In genomic region chr2:62292190-62292589, GRCh38 we compare ENCODE assay signal across 1 cellular context.
TF ChIP-seq lines count a peak whose summit lies in the region.

No MANE protein-coding gene starts in this region.

TF ChIP-seq in HepG2, 621 proteins besides CTCF, POLR2A, EP300 and RAD21 (continued from another document and continues in another):
- TF ChIP-seq, protein P1, sequence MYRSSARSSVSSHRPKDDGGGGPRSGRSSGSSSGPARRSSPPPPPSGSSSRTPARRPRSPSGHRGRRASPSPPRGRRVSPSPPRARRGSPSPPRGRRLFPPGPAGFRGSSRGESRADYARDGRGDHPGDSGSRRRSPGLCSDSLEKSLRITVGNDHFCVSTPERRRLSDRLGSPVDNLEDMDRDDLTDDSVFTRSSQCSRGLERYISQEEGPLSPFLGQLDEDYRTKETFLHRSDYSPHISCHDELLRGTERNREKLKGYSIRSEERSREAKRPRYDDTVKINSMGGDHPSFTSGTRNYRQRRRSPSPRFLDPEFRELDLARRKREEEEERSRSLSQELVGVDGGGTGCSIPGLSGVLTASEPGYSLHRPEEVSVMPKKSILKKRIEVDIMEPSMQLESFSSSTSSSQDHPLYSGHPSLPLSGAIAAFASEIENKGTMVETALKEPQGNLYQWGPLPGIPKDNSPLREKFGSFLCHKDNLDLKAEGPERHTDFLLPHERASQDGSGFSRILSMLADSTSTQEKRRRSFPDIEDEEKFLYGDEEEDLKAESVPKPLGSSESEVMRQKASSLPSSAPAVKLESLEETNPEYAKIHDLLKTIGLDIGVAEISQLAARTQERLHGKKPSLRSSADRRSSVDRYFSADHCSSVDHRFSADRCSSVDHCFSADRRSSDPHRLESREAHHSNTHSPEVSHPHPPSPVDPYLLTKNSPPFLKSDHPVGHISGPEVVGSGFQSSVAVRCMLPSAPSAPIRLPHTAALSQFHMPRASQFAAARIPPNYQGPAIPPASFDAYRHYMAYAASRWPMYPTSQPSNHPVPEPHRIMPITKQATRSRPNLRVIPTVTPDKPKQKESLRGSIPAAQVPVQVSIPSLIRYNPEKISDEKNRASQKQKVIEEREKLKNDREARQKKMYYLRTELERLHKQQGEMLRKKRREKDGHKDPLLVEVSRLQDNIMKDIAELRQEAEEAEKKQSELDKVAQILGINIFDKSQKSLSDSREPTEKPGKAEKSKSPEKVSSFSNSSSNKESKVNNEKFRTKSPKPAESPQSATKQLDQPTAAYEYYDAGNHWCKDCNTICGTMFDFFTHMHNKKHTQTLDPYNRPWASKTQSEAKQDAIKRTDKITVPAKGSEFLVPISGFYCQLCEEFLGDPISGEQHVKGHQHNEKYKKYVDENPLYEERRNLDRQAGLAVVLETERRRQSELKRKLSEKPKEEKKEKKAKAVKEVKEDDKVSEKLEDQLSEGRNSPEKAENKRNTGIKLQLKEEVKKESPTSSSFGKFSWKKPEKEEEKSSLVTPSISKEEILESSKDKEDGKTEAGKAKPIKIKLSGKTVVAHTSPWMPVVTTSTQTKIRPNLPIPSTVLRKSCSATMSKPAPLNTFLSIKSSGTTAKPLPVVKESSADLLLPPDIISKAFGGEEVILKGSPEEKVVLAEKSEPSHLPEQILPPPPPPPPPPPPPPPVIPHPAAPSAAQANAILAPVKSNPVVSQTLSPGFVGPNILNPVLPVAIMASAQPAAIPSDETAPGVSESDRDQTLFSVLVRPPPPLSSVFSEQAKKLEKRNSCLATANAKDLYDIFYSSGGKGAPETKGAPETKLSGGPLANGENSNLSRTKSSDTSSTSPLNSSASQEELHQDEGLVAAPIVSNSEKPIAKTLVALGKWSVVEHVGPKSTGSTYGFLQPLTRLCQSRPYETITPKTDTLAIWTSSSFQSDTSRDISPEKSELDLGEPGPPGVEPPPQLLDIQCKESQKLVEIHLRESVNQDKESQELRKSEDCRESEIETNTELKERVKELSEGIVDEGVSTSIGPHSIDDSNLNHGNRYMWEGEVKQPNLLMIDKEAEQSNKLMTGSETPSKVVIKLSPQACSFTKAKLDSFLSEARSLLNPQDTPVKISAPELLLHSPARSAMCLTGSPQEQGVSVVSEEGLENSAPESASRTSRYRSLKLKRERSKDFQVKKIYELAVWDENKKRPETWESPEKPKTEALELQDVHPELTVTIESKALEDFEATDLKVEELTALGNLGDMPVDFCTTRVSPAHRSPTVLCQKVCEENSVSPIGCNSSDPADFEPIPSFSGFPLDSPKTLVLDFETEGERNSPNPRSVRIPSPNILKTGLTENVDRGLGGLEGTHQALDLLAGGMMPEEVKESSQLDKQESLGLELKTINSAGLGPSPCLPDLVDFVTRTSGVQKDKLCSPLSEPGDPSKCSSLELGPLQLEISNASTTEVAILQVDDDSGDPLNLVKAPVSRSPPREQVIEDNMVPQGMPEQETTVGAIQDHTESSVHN (CRISPR knock-in tag; IDR thresholded peaks at IDR 0.05), result no peak
- TF ChIP-seq GATAD2A (CRISPR knock-in tag; IDR thresholded peaks at IDR 0.05) (peak; percentile 29; the same call in 1 of the 2 replicates), SP4 (CRISPR knock-in tag; IDR thresholded peaks at IDR 0.05) (no peak), FOXC1 (CRISPR knock-in tag; IDR thresholded peaks at IDR 0.05; ENCODE audit: borderline replicate concordance) (no peak), HIVEP1 (CRISPR knock-in tag; IDR thresholded peaks at IDR 0.05) (no peak), SP5 (CRISPR knock-in tag; IDR thresholded peaks at IDR 0.05; ENCODE audit: borderline replicate concordance, low read depth) (no peak), ZNF775 (CRISPR knock-in tag; IDR thresholded peaks at IDR 0.05; ENCODE audit: borderline replicate concordance) (no peak), ZSCAN25 (CRISPR knock-in tag; IDR thresholded peaks at IDR 0.05) (no peak), TBX2 (CRISPR knock-in tag; IDR thresholded peaks at IDR 0.05; ENCODE audit: borderline replicate concordance) (0 out of 2 replicates have a peak, but pooled peaks have one; percentile 27), CREM (IDR thresholded peaks at IDR 0.05) (no peak), CREM (CRISPR knock-in tag; IDR thresholded peaks at IDR 0.05) (no peak), ZNF160 (CRISPR knock-in tag; IDR thresholded peaks at IDR 0.05) (no peak), TGIF2 (CRISPR knock-in tag; IDR thresholded peaks at IDR 0.05) (peak; percentile 38; the same call in 1 of the 2 replicates), REXO4 (CRISPR knock-in tag; IDR thresholded peaks at IDR 0.05; ENCODE audit: borderline replicate concordance) (no peak), NPAS2 (CRISPR knock-in tag; IDR thresholded peaks at IDR 0.05; ENCODE audit: borderline replicate concordance) (no peak), FOXO1 (CRISPR knock-in tag; IDR thresholded peaks at IDR 0.05) (no peak), ZFP36L1 (CRISPR knock-in tag; IDR thresholded peaks at IDR 0.05) (0 out of 2 replicates have a peak, but pooled peaks have one; percentile 27), ZKSCAN1 (IDR thresholded peaks at IDR 0.05; ENCODE audit: low read length) (no peak), ZSCAN12 (CRISPR knock-in tag; IDR thresholded peaks at IDR 0.05) (no peak), SYNCRIP (IDR thresholded peaks at IDR 0.05; ENCODE audit: insufficient read depth, low read depth, low read length) (no peak), HOXA3 (CRISPR knock-in tag; IDR thresholded peaks at IDR 0.05) (0 out of 2 replicates have a peak, but pooled peaks have one; percentile 14), ZNF263 (CRISPR knock-in tag; IDR thresholded peaks at IDR 0.05) (peak; percentile 97), HINFP (CRISPR knock-in tag; IDR thresholded peaks at IDR 0.05; ENCODE audit: low read depth) (no peak), ARHGAP35 (CRISPR knock-in tag; IDR thresholded peaks at IDR 0.05; ENCODE audit: borderline replicate concordance) (no peak), ZNF780A (CRISPR knock-in tag; IDR thresholded peaks at IDR 0.05) (no peak), CEBPG (CRISPR knock-in tag; IDR thresholded peaks at IDR 0.05) (peak; percentile 59), HMG20B (CRISPR knock-in tag; conservative IDR thresholded peaks at IDR 0.05) (no peak), RXRB (CRISPR knock-in tag; IDR thresholded peaks at IDR 0.05; ENCODE audit: borderline replicate concordance) (peak; percentile 66), SOX6 (IDR thresholded peaks at IDR 0.05) (no peak), SOX6 (CRISPR knock-in tag; IDR thresholded peaks at IDR 0.05) (peak; percentile 15; the same call in 1 of the 2 replicates), ZNF3 (CRISPR knock-in tag; IDR thresholded peaks at IDR 0.05) (no peak), ZNF782 (CRISPR knock-in tag; IDR thresholded peaks at IDR 0.05; ENCODE audit: borderline replicate concordance) (no peak), FOXM1 (CRISPR knock-in tag; IDR thresholded peaks at IDR 0.05) (no peak), RARG (CRISPR knock-in tag; IDR thresholded peaks at IDR 0.05; ENCODE audit: low read depth) (no peak), ZNF20 (CRISPR knock-in tag; IDR thresholded peaks at IDR 0.05) (no peak), PCBP1 (IDR thresholded peaks at IDR 0.05; ENCODE audit: borderline replicate concordance, low read depth, low read length) (no peak), ZNF777 (CRISPR knock-in tag; IDR thresholded peaks at IDR 0.05) (no peak), ZBTB42 (CRISPR knock-in tag; IDR thresholded peaks at IDR 0.05) (no peak), HOMEZ (CRISPR knock-in tag; IDR thresholded peaks at IDR 0.05; ENCODE audit: low read depth) (0 out of 2 replicates have a peak, but pooled peaks have one; percentile 5), ZNF326 (CRISPR knock-in tag; IDR thresholded peaks at IDR 0.05; ENCODE audit: borderline replicate concordance) (no peak), MED1 (CRISPR knock-in tag; IDR thresholded peaks at IDR 0.05) (peak; percentile 31), NCOA2 (CRISPR knock-in tag; IDR thresholded peaks at IDR 0.05) (no peak), GATAD1 (CRISPR knock-in tag; IDR thresholded peaks at IDR 0.05) (no peak), HNRNPLL (IDR thresholded peaks at IDR 0.05; ENCODE audit: low read depth, low read length, poor library complexity, severe bottlenecking) (no peak), RARA (CRISPR knock-in tag; IDR thresholded peaks at IDR 0.05) (peak; percentile 81), ZNF10 (CRISPR knock-in tag; IDR thresholded peaks at IDR 0.05; ENCODE audit: borderline replicate concordance, low read depth) (no peak), ZNF354B (CRISPR knock-in tag; IDR thresholded peaks at IDR 0.05) (no peak), ZNF34 (CRISPR knock-in tag; IDR thresholded peaks at IDR 0.05; ENCODE audit: borderline replicate concordance) (no peak), ZNF331 (CRISPR knock-in tag; IDR thresholded peaks at IDR 0.05) (peak; percentile 45; the same call in 1 of the 2 replicates), ZNF720 (CRISPR knock-in tag; IDR thresholded peaks at IDR 0.05) (no peak), NKX3-1 (CRISPR knock-in tag; IDR thresholded peaks at IDR 0.05) (no peak), CREBL2 (CRISPR knock-in tag; IDR thresholded peaks at IDR 0.05; ENCODE audit: borderline replicate concordance) (no peak), ZNF773 (CRISPR knock-in tag; IDR thresholded peaks at IDR 0.05; ENCODE audit: borderline replicate concordance) (no peak), NRL (CRISPR knock-in tag; IDR thresholded peaks at IDR 0.05; ENCODE audit: borderline replicate concordance) (no peak), HCFC1 (IDR thresholded peaks at IDR 0.05; ENCODE audit: low read depth, low read length) (no peak), ZNF282 (IDR thresholded peaks at IDR 0.05; ENCODE audit: partially characterized antibody) (no peak), ELF3 (CRISPR knock-in tag; IDR thresholded peaks at IDR 0.05) (0 out of 2 replicates have a peak, but pooled peaks have one; percentile 16), ZNF367 (CRISPR knock-in tag; IDR thresholded peaks at IDR 0.05; ENCODE audit: borderline replicate concordance) (no peak), ONECUT2 (CRISPR knock-in tag; IDR thresholded peaks at IDR 0.05) (no peak), ZNF138 (CRISPR knock-in tag; IDR thresholded peaks at IDR 0.05; ENCODE audit: low read depth) (no peak), NR2F6 (IDR thresholded peaks at IDR 0.05) (no peak), NR2F6 (CRISPR knock-in tag; IDR thresholded peaks at IDR 0.05) (peak; percentile 43; the same call in 1 of the 2 replicates)
- TF ChIP-seq, protein P2, sequence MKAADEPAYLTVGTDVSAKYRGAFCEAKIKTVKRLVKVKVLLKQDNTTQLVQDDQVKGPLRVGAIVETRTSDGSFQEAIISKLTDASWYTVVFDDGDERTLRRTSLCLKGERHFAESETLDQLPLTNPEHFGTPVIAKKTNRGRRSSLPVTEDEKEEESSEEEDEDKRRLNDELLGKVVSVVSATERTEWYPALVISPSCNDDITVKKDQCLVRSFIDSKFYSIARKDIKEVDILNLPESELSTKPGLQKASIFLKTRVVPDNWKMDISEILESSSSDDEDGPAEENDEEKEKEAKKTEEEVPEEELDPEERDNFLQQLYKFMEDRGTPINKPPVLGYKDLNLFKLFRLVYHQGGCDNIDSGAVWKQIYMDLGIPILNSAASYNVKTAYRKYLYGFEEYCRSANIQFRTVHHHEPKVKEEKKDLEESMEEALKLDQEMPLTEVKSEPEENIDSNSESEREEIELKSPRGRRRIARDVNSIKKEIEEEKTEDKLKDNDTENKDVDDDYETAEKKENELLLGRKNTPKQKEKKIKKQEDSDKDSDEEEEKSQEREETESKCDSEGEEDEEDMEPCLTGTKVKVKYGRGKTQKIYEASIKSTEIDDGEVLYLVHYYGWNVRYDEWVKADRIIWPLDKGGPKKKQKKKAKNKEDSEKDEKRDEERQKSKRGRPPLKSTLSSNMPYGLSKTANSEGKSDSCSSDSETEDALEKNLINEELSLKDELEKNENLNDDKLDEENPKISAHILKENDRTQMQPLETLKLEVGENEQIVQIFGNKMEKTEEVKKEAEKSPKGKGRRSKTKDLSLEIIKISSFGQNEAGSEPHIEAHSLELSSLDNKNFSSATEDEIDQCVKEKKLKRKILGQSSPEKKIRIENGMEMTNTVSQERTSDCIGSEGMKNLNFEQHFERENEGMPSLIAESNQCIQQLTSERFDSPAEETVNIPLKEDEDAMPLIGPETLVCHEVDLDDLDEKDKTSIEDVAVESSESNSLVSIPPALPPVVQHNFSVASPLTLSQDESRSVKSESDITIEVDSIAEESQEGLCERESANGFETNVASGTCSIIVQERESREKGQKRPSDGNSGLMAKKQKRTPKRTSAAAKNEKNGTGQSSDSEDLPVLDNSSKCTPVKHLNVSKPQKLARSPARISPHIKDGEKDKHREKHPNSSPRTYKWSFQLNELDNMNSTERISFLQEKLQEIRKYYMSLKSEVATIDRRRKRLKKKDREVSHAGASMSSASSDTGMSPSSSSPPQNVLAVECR (CRISPR knock-in tag; IDR thresholded peaks at IDR 0.05; ENCODE audit: borderline replicate concordance), result no peak
- TF ChIP-seq, protein P3, sequence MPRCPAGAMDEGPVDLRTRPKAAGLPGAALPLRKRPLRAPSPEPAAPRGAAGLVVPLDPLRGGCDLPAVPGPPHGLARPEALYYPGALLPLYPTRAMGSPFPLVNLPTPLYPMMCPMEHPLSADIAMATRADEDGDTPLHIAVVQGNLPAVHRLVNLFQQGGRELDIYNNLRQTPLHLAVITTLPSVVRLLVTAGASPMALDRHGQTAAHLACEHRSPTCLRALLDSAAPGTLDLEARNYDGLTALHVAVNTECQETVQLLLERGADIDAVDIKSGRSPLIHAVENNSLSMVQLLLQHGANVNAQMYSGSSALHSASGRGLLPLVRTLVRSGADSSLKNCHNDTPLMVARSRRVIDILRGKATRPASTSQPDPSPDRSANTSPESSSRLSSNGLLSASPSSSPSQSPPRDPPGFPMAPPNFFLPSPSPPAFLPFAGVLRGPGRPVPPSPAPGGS (CRISPR knock-in tag; IDR thresholded peaks at IDR 0.05), result peak; percentile 38; the same call in 1 of the 2 replicates
